8 cellular contexts compared by ENCODE assay signal in genomic region chr22:23402275-23403151, GRCh38.
DNase-seq lines count a peak whose midpoint lies in the region; ATAC-seq, FAIRE-seq and TF ChIP-seq lines count a peak whose summit lies in the region.

No MANE protein-coding gene starts in this region.

- no peaks in the 10 kb centered on the region for H3K4me1 Mint-ChIP-seq in Calu3 (ENCODE audit: low read depth, unreplicated experiment)

- H3K9me3 ChIP-seq in mucosa of rectum (ENCODE audit: control insufficient read depth in 2 of 2, low read length in 2 of 2), result no peaks in the 10 kb centered on the region

- DNase-seq in Calu3, result peak; percentile 88
- peak; percentile 23 for DNase-seq in H54 (ENCODE audit: insufficient read length, low spot score)
- peak; percentile 19 for DNase-seq in NCI-H2107 treated with DMSO at 0.1 percent for 48 hours (lab: John Stamatoyannopoulos, UW; ENCODE audit: unreplicated experiment)
- DNase-seq in activated CD8-positive, alpha-beta memory T cell treated with anti-CD3 and anti-CD28 coated beads for 48 hours (ENCODE audit: low read depth in 2 of 3, low spot score in 2 of 3), result peak in 2 of 3 experiments; percentile 20 to 28
- DNase-seq in erythroblast (lab: John Stamatoyannopoulos, UW), result peak; percentile 59 to 62
- DNase-seq in substantia nigra (lab: John Stamatoyannopoulos, UW), result peak in 31 of 49 donors; percentile 4 to 89 (median 37)

- no TSS peak for BruUV-seq in Calu3 (replicated peaks; lab: Mats Ljungman, UMichigan)

- intact Hi-C loops in Calu3 (cut with micrococcal nuclease; ENCODE audit: unreplicated experiment), result no loop called here

- H3K27me3 ChIP-seq in mucosa of rectum (ENCODE audit: control insufficient read depth in 2 of 2, insufficient read depth in 2 of 2, low read length in 2 of 2), result no peaks in the 10 kb centered on the region

- H3K27me3 Mint-ChIP-seq in Calu3 (ENCODE audit: unreplicated experiment), result peaks cover 16% of the 10 kb centered on the region

- peak; percentile 88 for TF ChIP-seq CTCF in Calu3 (IDR thresholded peaks at IDR 0.05; ENCODE audit: unreplicated experiment)

- H3K4me1 ChIP-seq in mucosa of rectum (ENCODE audit: control insufficient read depth in 2 of 2, insufficient read depth in 2 of 2, low read length in 2 of 2), result peaks cover 0 to 3% of the 10 kb centered on the region in 2 donors

- no peak overlapping the region for H3K27ac Mint-ChIP-seq in Calu3 (ENCODE audit: unreplicated experiment)

- no peak for TF ChIP-seq POLR2A in H54 (IDR thresholded peaks at IDR 0.05; ENCODE audit: low read depth, low read length)
- TF ChIP-seq POLR2A in erythroblast (IDR thresholded peaks at IDR 0.05; ENCODE audit: low read length), result no peak

- H3K27ac ChIP-seq in mucosa of rectum (ENCODE audit: low read depth in 2 of 2, low read length in 2 of 2) (peak overlapping the region; percentile 9 to 42), substantia nigra (ENCODE audit: low read depth, low read length, poor library complexity, severe bottlenecking) (no peak overlapping the region)

- H3K36me3 Mint-ChIP-seq in Calu3 (ENCODE audit: insufficient read depth, unreplicated experiment), result no peaks in the 10 kb centered on the region

- peak overlapping the region; percentile 35 to 42 for H3K4me3 ChIP-seq in mucosa of rectum (ENCODE audit: low read length in 2 of 2)

- peak overlapping the region; percentile 56 for H3K4me3 Mint-ChIP-seq in Calu3 (ENCODE audit: low read depth, unreplicated experiment)

- no peak for FAIRE-seq in H54 (lab: Jason Lieb, UNC)

- no peaks in the 10 kb centered on the region for H3K9me3 Mint-ChIP-seq in Calu3 (ENCODE audit: low read depth, unreplicated experiment)

- CTCF ChIA-PET in Calu3 (lab: Charles Lee), result interaction anchor here (0.6 kb wide), 1 partner anchor 36 kb away, joined by 3 read pairs; no protein-coding TSS in a partner anchor

- peak overlapping the region in 1 of 2 donors; percentile 51 for H3K9ac ChIP-seq in mucosa of rectum (ENCODE audit: low read depth in 1 of 2, low read length in 2 of 2)

- ATAC-seq in GM21717 (IDR thresholded peaks at IDR 0.05; ENCODE audit: unreplicated experiment), result no peak

- no peaks in the 10 kb centered on the region for H3K36me3 ChIP-seq in mucosa of rectum (ENCODE audit: control insufficient read depth in 2 of 2, insufficient read depth in 2 of 2, low read length in 2 of 2)

Comparison
In these comparisons a context has a peak if more than half of its experiments do, and no peak if none do; other contexts are left out.
1. DNase-seq: peak in every context shown above with its lines; median percentile 88 in Calu3; 60 in erythroblast; 37 in substantia nigra; 24 in activated CD8-positive, alpha-beta memory T cell treated with anti-CD3 and anti-CD28 coated beads for 48 hours; 23 in H54; 19 in NCI-H2107 treated with DMSO at 0.1 percent for 48 hours.